In genomic region chr12:112368856-112369255, GRCh38 we compare ENCODE assay signal across 1 cellular context.
TF ChIP-seq lines count a peak whose summit lies in the region.

No MANE protein-coding gene starts in this region.

TF ChIP-seq in IMR-90, 13 proteins besides CTCF, POLR2A, EP300 and RAD21:
- TF ChIP-seq, protein P1, sequence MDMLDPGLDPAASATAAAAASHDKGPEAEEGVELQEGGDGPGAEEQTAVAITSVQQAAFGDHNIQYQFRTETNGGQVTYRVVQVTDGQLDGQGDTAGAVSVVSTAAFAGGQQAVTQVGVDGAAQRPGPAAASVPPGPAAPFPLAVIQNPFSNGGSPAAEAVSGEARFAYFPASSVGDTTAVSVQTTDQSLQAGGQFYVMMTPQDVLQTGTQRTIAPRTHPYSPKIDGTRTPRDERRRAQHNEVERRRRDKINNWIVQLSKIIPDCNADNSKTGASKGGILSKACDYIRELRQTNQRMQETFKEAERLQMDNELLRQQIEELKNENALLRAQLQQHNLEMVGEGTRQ (IDR thresholded peaks at IDR 0.05; ENCODE audit: low read depth, low read length): no peak
- TF ChIP-seq CHD1 (IDR thresholded peaks at IDR 0.05; ENCODE audit: low read depth, low read length): no peak
- no peak for TF ChIP-seq SMC3 (IDR thresholded peaks at IDR 0.05; ENCODE audit: low read depth, low read length)
- TF ChIP-seq NFE2L2 (IDR thresholded peaks at IDR 0.05; ENCODE audit: low read depth, low read length): no peak
- no peak for TF ChIP-seq BHLHE40 (IDR thresholded peaks at IDR 0.05; ENCODE audit: low read depth, low read length)
- TF ChIP-seq MAFK (IDR thresholded peaks at IDR 0.05; ENCODE audit: low read depth, low read length): no peak
- no peak for TF ChIP-seq MAZ (IDR thresholded peaks at IDR 0.05; ENCODE audit: borderline replicate concordance, low read depth, low read length)
- no peak for TF ChIP-seq FOS (IDR thresholded peaks at IDR 0.05; ENCODE audit: low read depth, low read length)
- no peak for TF ChIP-seq RCOR1 (IDR thresholded peaks at IDR 0.05; ENCODE audit: insufficient replicate concordance, low read length)
